Comparison of ENCODE assay signal across 1 cellular context in the genomic region with DNA sequence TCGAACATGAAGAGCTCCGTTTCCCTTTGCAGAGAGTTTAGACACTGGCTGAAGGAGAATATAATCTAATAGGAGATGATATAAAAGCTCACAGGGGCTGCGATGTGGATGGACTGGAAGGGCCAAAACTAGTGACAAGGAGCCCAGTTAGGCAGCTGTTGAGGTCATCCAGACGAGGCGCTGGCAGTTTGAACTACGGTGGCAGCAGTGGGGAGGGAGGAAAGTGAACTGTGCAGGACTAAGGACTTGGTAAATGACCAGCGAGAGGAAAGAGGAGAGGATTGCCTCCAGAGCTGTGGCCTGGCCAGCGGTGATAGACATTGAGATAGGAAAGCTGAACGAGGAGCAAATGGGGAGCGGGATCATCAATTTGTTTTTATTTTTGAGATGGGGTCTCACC.
TF ChIP-seq lines count a peak whose summit lies in the region.

No MANE protein-coding gene starts in this region.

TF ChIP-seq in HepG2, 621 proteins besides CTCF, POLR2A, EP300 and RAD21:
- TF ChIP-seq, protein P1, sequence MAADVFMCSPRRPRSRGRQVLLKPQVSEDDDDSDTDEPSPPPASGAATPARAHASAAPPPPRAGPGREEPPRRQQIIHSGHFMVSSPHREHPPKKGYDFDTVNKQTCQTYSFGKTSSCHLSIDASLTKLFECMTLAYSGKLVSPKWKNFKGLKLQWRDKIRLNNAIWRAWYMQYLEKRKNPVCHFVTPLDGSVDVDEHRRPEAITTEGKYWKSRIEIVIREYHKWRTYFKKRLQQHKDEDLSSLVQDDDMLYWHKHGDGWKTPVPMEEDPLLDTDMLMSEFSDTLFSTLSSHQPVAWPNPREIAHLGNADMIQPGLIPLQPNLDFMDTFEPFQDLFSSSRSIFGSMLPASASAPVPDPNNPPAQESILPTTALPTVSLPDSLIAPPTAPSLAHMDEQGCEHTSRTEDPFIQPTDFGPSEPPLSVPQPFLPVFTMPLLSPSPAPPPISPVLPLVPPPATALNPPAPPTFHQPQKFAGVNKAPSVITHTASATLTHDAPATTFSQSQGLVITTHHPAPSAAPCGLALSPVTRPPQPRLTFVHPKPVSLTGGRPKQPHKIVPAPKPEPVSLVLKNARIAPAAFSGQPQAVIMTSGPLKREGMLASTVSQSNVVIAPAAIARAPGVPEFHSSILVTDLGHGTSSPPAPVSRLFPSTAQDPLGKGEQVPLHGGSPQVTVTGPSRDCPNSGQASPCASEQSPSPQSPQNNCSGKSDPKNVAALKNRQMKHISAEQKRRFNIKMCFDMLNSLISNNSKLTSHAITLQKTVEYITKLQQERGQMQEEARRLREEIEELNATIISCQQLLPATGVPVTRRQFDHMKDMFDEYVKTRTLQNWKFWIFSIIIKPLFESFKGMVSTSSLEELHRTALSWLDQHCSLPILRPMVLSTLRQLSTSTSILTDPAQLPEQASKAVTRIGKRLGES (CRISPR knock-in tag; IDR thresholded peaks at IDR 0.05; ENCODE audit: borderline replicate concordance), result no peak
- no peak for TF ChIP-seq STAG1 (CRISPR knock-in tag; IDR thresholded peaks at IDR 0.05)
- no peak for TF ChIP-seq TCF12 (IDR thresholded peaks at IDR 0.05)
- no peak for TF ChIP-seq TCF12 (CRISPR knock-in tag; IDR thresholded peaks at IDR 0.05)
- no peak for TF ChIP-seq PHF8 (CRISPR knock-in tag; IDR thresholded peaks at IDR 0.05)
- no peak for TF ChIP-seq MIXL1 (CRISPR knock-in tag; IDR thresholded peaks at IDR 0.05)
- no peak for TF ChIP-seq ZIK1 (CRISPR knock-in tag; IDR thresholded peaks at IDR 0.05; ENCODE audit: borderline replicate concordance, low read depth)
- TF ChIP-seq MAF1 (CRISPR knock-in tag; IDR thresholded peaks at IDR 0.05; ENCODE audit: borderline replicate concordance), result no peak
- TF ChIP-seq, protein P2, sequence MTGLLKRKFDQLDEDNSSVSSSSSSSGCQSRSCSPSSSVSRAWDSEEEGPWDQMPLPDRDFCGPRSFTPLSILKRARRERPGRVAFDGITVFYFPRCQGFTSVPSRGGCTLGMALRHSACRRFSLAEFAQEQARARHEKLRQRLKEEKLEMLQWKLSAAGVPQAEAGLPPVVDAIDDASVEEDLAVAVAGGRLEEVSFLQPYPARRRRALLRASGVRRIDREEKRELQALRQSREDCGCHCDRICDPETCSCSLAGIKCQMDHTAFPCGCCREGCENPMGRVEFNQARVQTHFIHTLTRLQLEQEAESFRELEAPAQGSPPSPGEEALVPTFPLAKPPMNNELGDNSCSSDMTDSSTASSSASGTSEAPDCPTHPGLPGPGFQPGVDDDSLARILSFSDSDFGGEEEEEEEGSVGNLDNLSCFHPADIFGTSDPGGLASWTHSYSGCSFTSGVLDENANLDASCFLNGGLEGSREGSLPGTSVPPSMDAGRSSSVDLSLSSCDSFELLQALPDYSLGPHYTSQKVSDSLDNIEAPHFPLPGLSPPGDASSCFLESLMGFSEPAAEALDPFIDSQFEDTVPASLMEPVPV (CRISPR knock-in tag; IDR thresholded peaks at IDR 0.05), result no peak
- TF ChIP-seq, protein P3, sequence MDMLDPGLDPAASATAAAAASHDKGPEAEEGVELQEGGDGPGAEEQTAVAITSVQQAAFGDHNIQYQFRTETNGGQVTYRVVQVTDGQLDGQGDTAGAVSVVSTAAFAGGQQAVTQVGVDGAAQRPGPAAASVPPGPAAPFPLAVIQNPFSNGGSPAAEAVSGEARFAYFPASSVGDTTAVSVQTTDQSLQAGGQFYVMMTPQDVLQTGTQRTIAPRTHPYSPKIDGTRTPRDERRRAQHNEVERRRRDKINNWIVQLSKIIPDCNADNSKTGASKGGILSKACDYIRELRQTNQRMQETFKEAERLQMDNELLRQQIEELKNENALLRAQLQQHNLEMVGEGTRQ (IDR thresholded peaks at IDR 0.05; ENCODE audit: low read depth, low read length), result no peak
- TF ChIP-seq, protein P3 (CRISPR knock-in tag; IDR thresholded peaks at IDR 0.05; ENCODE audit: borderline replicate concordance), result no peak
- TF ChIP-seq ZNF713 (CRISPR knock-in tag; IDR thresholded peaks at IDR 0.05), result no peak
- TF ChIP-seq KDM6A (CRISPR knock-in tag; IDR thresholded peaks at IDR 0.05; ENCODE audit: low read depth), result no peak
- no peak for TF ChIP-seq GTF2F1 (IDR thresholded peaks at IDR 0.05; ENCODE audit: low read length)
